25 cellular contexts compared by ENCODE assay signal in genomic region chr12:58296818-58297217, GRCh38.
DNase-seq lines count a peak whose midpoint lies in the region; ATAC-seq, FAIRE-seq and TF ChIP-seq lines count a peak whose summit lies in the region.
"Had no signal": no experiment of that assay in that cellular context is flagged by ENCODE, and none has a peak within 500 bp of the region (broad histone marks: within the 10 kb centered on the region; RNA-seq: fewer than 3 reads in every experiment).

No MANE protein-coding gene starts in this region.

- intact Hi-C loops in testis (cut with DNase I; ENCODE audit: low total_unique reads): no loop called here

- TF ChIP-seq EP300 in A549 (IDR thresholded peaks at IDR 0.05): no peak

- H3K27ac Mint-ChIP-seq in GM23338 (no peak overlapping the region), neural progenitor cell (no peak overlapping the region)
- H3K27ac Mint-ChIP-seq: B cell; CD8-positive, alpha-beta T cell; HFFc6; IgD-negative memory B cell had no signal

- H4K20me1 ChIP-seq in GM23338 (replicated peaks; ENCODE audit: insufficient read depth) (no peaks in the 10 kb centered on the region), neural progenitor cell (ENCODE audit: low read depth) (no peaks in the 10 kb centered on the region)
- H4K20me1 ChIP-seq: BLaER1 treated with 17β-estradiol and CSF1 and Interleukin-3, amounts not matched to agents 10 nM and 100 nM had no signal

- H3K4me2 ChIP-seq in A549: no peak overlapping the region
- H3K4me2 ChIP-seq in GM23338: no peak overlapping the region
- H3K4me2 ChIP-seq in neural progenitor cell: no peak overlapping the region
- H3K4me2 ChIP-seq: BLaER1 treated with 17β-estradiol and CSF1 and Interleukin-3, amounts not matched to agents 10 nM and 100 nM had no signal

- H3K9me2 ChIP-seq in GM23338 (ENCODE audit: insufficient read depth): no peaks in the 10 kb centered on the region

- no peak overlapping the region for H3K4me3 Mint-ChIP-seq in GM23338
- no peak overlapping the region for H3K4me3 Mint-ChIP-seq in neural progenitor cell
- H3K4me3 Mint-ChIP-seq: B cell; CD8-positive, alpha-beta T cell; HFFc6; IgD-negative memory B cell had no signal

- peaks cover 29% of the 10 kb centered on the region for H3K4me1 Mint-ChIP-seq in GM23338
- peaks cover 43% of the 10 kb centered on the region for H3K4me1 Mint-ChIP-seq in neural progenitor cell
- H3K4me1 Mint-ChIP-seq: B cell, IgD-negative memory B cell had no signal

- H2AFZ ChIP-seq in GM23338 (no peak overlapping the region), neural progenitor cell (replicated peaks) (peak overlapping the region; percentile 73)

- H3K4me1 ChIP-seq in A549 (peaks cover under 1% of the 10 kb centered on the region; the same call in 2 of the 3 replicates), GM23338 (ENCODE audit: insufficient read depth) (peaks cover 21% of the 10 kb centered on the region; the same call in 1 of the 2 replicates), neural progenitor cell (no peaks in the 10 kb centered on the region), testis (no peaks in the 10 kb centered on the region)

- ATAC-seq in A549 (no peak), GM23338 (peak; percentile 51), HG02759 (IDR thresholded peaks at IDR 0.05; ENCODE audit: unreplicated experiment) (no peak)
- ATAC-seq: CD8-positive, alpha-beta T cell; HCT116; HepG2 had no signal

- WGBS in A549 (ENCODE audit: missing lambda C conversion rate): 59% methylated on average over 4 of the region's 4 CpGs
- WGBS in testis, 2 donors: 69 to 70% methylated on average over 4 of the region's 4 CpGs

- POLR2A ChIA-PET in A549 (lab: Yijun Ruan, JAX): no interaction called here

- H3K36me3 ChIP-seq in GM23338 (ENCODE audit: insufficient read depth) (no peaks in the 10 kb centered on the region), neural progenitor cell (no peaks in the 10 kb centered on the region), testis (ENCODE audit: low read depth, missing control alignments) (no peaks in the 10 kb centered on the region)
- H3K36me3 ChIP-seq: BLaER1 treated with 17β-estradiol and CSF1 and Interleukin-3, amounts not matched to agents 10 nM and 100 nM had no signal

- no peaks in the 10 kb centered on the region for H3K36me3 Mint-ChIP-seq in GM23338 (ENCODE audit: low read depth)
- no peaks in the 10 kb centered on the region for H3K36me3 Mint-ChIP-seq in neural progenitor cell
- H3K36me3 Mint-ChIP-seq: CD8-positive, alpha-beta T cell; IgD-negative memory B cell had no signal

- H3F3A ChIP-seq in GM23338 (replicated peaks; ENCODE audit: low read depth) (no peaks in the 10 kb centered on the region), neural progenitor cell (ENCODE audit: low read depth) (no peaks in the 10 kb centered on the region)

- DNase-seq in A549 (ENCODE audit: low read depth in 1 of 2, low spot score in 1 of 2) (no peak), GM23338 (ENCODE audit: low spot score) (peak; percentile 13), fibroblast of villous mesenchyme (ENCODE audit: low read depth) (peak; percentile 43), neural progenitor cell (ENCODE audit: low spot score) (peak; percentile 22), testis (no peak)
- DNase-seq in stimulated activated CD4-positive, alpha-beta T cell treated with anti-CD3 and anti-CD28 coated beads, Interleukin-2, amount 100 ng/mL, for 48 hours: no peak
- DNase-seq: CD8-positive, alpha-beta T cell; COR-L47; DMS 273 treated with DMSO at 0.1 percent for 48 hours; DMS53; DND-41; EL; GOT3; H7; HFFc6; KBM-7 had no signal

- TF ChIP-seq RAD21 in A549 (conservative IDR thresholded peaks at IDR 0.05 in 1 of 2, IDR thresholded peaks at IDR 0.05 in 1 of 2): no peak

- no peak overlapping the region for H3K9ac ChIP-seq in neural progenitor cell
- H3K9ac ChIP-seq: BLaER1 treated with 17β-estradiol and CSF1 and Interleukin-3, amounts not matched to agents 10 nM and 100 nM had no signal

- H3K4me3 ChIP-seq in A549 (no peak overlapping the region), GM23338 (no peak overlapping the region), fibroblast of villous mesenchyme (ENCODE audit: low read depth, low read length) (no peak overlapping the region), neural progenitor cell (no peak overlapping the region), testis (no peak overlapping the region)
- H3K4me3 ChIP-seq: BLaER1 treated with 17β-estradiol and CSF1 and Interleukin-3, amounts not matched to agents 10 nM and 100 nM had no signal

- H3K79me2 ChIP-seq in GM23338 (replicated peaks; ENCODE audit: insufficient read depth) (no peaks in the 10 kb centered on the region), neural progenitor cell (ENCODE audit: low read depth) (no peaks in the 10 kb centered on the region)

- H3K9me3 Mint-ChIP-seq in GM23338 (no peaks in the 10 kb centered on the region), neural progenitor cell (no peaks in the 10 kb centered on the region)
- H3K9me3 Mint-ChIP-seq: CD8-positive, alpha-beta T cell; HFFc6; IgD-negative memory B cell had no signal

- no peak overlapping the region for H3K27ac ChIP-seq in A549
- H3K27ac ChIP-seq in GM23338 (ENCODE audit: low read depth): no peak overlapping the region
- H3K27ac ChIP-seq in neural progenitor cell: no peak overlapping the region
- no peak overlapping the region for H3K27ac ChIP-seq in testis
- H3K27ac ChIP-seq: 22Rv1; BLaER1 treated with 17β-estradiol and CSF1 and Interleukin-3, amounts not matched to agents 10 nM and 100 nM had no signal

- FAIRE-seq in A549 (lab: Jason Lieb, UNC): peak; percentile 18
- FAIRE-seq: G401.6, GM12892, HepG2 had no signal

- H3K9me3 ChIP-seq in A549 (no peaks in the 10 kb centered on the region), neural progenitor cell (ENCODE audit: low read depth) (no peaks in the 10 kb centered on the region), testis (no peaks in the 10 kb centered on the region)
- H3K9me3 ChIP-seq: BLaER1 treated with 17β-estradiol and CSF1 and Interleukin-3, amounts not matched to agents 10 nM and 100 nM had no signal

- no peaks in the 10 kb centered on the region for H3K27me3 Mint-ChIP-seq in GM23338 (ENCODE audit: insufficient read depth, low read depth, poor library complexity)
- no peaks in the 10 kb centered on the region for H3K27me3 Mint-ChIP-seq in neural progenitor cell (ENCODE audit: insufficient read depth, low read depth)
- H3K27me3 Mint-ChIP-seq: IgD-negative memory B cell had no signal

- H3K27me3 ChIP-seq in GM23338 (ENCODE audit: insufficient read depth): no peaks in the 10 kb centered on the region
- H3K27me3 ChIP-seq in neural progenitor cell: no peaks in the 10 kb centered on the region
- H3K27me3 ChIP-seq in testis: no peaks in the 10 kb centered on the region
- H3K27me3 ChIP-seq: BLaER1 treated with 17β-estradiol and CSF1 and Interleukin-3, amounts not matched to agents 10 nM and 100 nM had no signal

- no peak for TF ChIP-seq CTCF in A549 (IDR thresholded peaks at IDR 0.05)
- no peak for TF ChIP-seq CTCF in GM23338 (conservative IDR thresholded peaks at IDR 0.05; ENCODE audit: low read depth in 2 of 2)
- no peak for TF ChIP-seq CTCF in fibroblast of villous mesenchyme (IDR thresholded peaks at IDR 0.05; ENCODE audit: insufficient read depth, low read depth, low read length)
- TF ChIP-seq CTCF in neural progenitor cell (IDR thresholded peaks at IDR 0.05): no peak
- TF ChIP-seq CTCF in testis (IDR thresholded peaks at IDR 0.05): no peak

- TF ChIP-seq POLR2A in A549 (IDR thresholded peaks at IDR 0.05; ENCODE audit: low read length) (no peak), testis (IDR thresholded peaks at IDR 0.05) (no peak)

- CTCF ChIA-PET in A549 (lab: Yijun Ruan, JAX): interaction anchor here (0.9 kb wide), 1 partner anchor 64 kb away, joined by 4 read pairs; no protein-coding TSS in a partner anchor

TF ChIP-seq in A549, 52 proteins besides CTCF, POLR2A, EP300 and RAD21:
- TF ChIP-seq ZFP36 (IDR thresholded peaks at IDR 0.05; ENCODE audit: borderline replicate concordance, partially characterized antibody) (no peak), NFE2L2 (conservative IDR thresholded peaks at IDR 0.05; ENCODE audit: low read length) (no peak), FOXS1 (CRISPR knock-in tag; IDR thresholded peaks at IDR 0.05) (no peak)

Comparison
In these comparisons a context has a peak if more than half of its experiments do, and no peak if none do; other contexts are left out.
1. DNase-seq: peak in GM23338 (single experiment), fibroblast of villous mesenchyme (single experiment) and neural progenitor cell (single experiment); none in A549 (0 of 2), testis (single experiment) and stimulated activated CD4-positive, alpha-beta T cell treated with anti-CD3 and anti-CD28 coated beads, Interleukin-2, amount 100 ng/mL, for 48 hours (0 of 2).